Comparison of ENCODE assay signal across 23 cellular contexts in genomic region chr13:51564671-51565070, GRCh38.
"Had no signal": no experiment of that assay in that cellular context is flagged by ENCODE, and none has a peak within 500 bp of the region (broad histone marks: within the 10 kb centered on the region; RNA-seq: fewer than 3 reads in every experiment).

No MANE protein-coding gene starts in this region.

- H3K27ac Mint-ChIP-seq: effector memory CD8-positive, alpha-beta T cell; immature natural killer cell; naive thymus-derived CD8-positive, alpha-beta T cell; nephron progenitor cell; stimulated activated effector memory CD8-positive, alpha-beta T cell treated with anti-CD3 and anti-CD28 coated beads, Interleukin-12 subunit alpha, Interleukin-12 subunit beta, amount 100 ng/mL, for 72 hours had no signal

- H3K4me3 ChIP-seq: colonic mucosa, esophagus squamous epithelium, lower lobe of right lung, ovary, psoas muscle, sigmoid colon, thoracic aorta, tibial nerve, vagina had no signal

- H3K9me3 ChIP-seq: colonic mucosa, lower lobe of right lung, ovary, psoas muscle, sigmoid colon, vagina had no signal

- H3K4me1 ChIP-seq: colonic mucosa, lower lobe of right lung, psoas muscle, sigmoid colon, tibial nerve, vagina had no signal

- H3K36me3 Mint-ChIP-seq: naive thymus-derived CD8-positive, alpha-beta T cell; stimulated activated effector memory CD8-positive, alpha-beta T cell treated with anti-CD3 and anti-CD28 coated beads, Interleukin-12 subunit alpha, Interleukin-12 subunit beta, amount 100 ng/mL, for 72 hours had no signal

- H3K36me3 ChIP-seq: colonic mucosa, esophagus squamous epithelium, lower lobe of right lung, ovary, sigmoid colon, thoracic aorta, tibial nerve, vagina had no signal

- H3K27ac ChIP-seq: colonic mucosa, lower lobe of right lung, ovary, psoas muscle, sigmoid colon, thoracic aorta, tibial nerve, vagina had no signal

- ATAC-seq: effector memory CD8-positive, alpha-beta T cell; left ventricle myocardium superior; lower lobe of right lung; naive thymus-derived CD8-positive, alpha-beta T cell; psoas muscle; right cardiac atrium; stimulated activated effector memory CD8-positive, alpha-beta T cell treated with anti-CD3 and anti-CD28 coated beads, Interleukin-12 subunit alpha, Interleukin-12 subunit beta, amount 100 ng/mL, for 72 hours had no signal

- H3K27me3 ChIP-seq: colonic mucosa, esophagus squamous epithelium, ovary, sigmoid colon, tibial nerve, vagina had no signal

- H3K4me3 Mint-ChIP-seq: effector memory CD8-positive, alpha-beta T cell; immature natural killer cell; naive thymus-derived CD8-positive, alpha-beta T cell; nephron progenitor cell; stimulated activated effector memory CD8-positive, alpha-beta T cell treated with anti-CD3 and anti-CD28 coated beads, Interleukin-12 subunit alpha, Interleukin-12 subunit beta, amount 100 ng/mL, for 72 hours had no signal

- DNase-seq: colonic mucosa; effector memory CD8-positive, alpha-beta T cell; esophagus squamous epithelium; hypothalamus; immature natural killer cell; islet precursor cell; left ventricle myocardium superior; lower lobe of right lung; naive thymus-derived CD8-positive, alpha-beta T cell; nephron progenitor cell; occipital lobe; ovary; posterior cingulate gyrus; psoas muscle; right cardiac atrium; sigmoid colon; stimulated activated CD4-positive, alpha-beta T cell treated with anti-CD3 and anti-CD28 coated beads, Interleukin-2, amount 100 ng/mL, for 24 hours; stimulated activated CD4-positive, alpha-beta T cell treated with anti-CD3 and anti-CD28 coated beads, Interleukin-4, amount 100 ng/mL, for 24 hours; stimulated activated naive CD4-positive, alpha-beta T cell treated with Interleukin-2 at 50 U/mL for 16 hours had no signal
